In the genomic region with DNA sequence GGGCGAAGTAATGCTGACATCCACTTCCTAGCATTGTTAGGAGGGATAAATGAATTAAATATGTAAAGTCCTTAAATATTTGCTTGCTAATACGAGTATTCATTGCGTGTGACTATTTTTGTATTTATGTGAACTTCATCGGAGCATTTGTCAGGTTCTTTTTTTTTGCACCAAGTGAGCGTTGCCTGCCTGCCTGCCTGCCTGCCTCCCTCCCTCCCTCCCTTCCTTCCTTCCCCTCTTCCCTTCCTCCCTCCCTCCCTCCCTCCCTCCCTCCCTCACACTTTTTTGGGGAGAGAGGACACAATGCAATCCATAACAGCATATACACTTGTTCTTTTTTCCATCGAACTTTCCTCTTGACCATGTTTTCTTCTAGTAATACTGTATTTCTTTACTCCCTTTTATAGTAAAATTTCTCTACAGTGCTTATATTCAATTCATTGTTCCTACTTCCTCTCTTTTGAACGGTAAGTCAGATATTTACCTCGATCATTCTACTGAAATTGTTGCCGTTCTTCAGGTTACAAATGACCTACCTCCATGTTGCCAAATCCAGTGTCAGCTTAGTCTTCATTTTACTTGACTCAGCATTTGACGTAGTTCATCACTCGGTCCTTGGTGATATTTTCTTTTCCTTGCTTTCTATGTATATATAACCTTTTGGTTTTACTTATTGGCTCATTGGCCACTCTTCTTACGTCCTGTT, we compare ENCODE assay signal across 1 cellular context.
TF ChIP-seq lines count a peak whose summit lies in the region.

No MANE protein-coding gene starts in this region.

TF ChIP-seq in GM12878, 131 proteins besides CTCF, POLR2A, EP300 and RAD21 (continued from another document):
- TF ChIP-seq, protein P1, sequence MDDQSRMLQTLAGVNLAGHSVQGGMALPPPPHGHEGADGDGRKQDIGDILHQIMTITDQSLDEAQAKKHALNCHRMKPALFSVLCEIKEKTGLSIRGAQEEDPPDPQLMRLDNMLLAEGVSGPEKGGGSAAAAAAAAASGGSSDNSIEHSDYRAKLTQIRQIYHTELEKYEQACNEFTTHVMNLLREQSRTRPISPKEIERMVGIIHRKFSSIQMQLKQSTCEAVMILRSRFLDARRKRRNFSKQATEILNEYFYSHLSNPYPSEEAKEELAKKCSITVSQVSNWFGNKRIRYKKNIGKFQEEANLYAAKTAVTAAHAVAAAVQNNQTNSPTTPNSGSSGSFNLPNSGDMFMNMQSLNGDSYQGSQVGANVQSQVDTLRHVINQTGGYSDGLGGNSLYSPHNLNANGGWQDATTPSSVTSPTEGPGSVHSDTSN (IDR thresholded peaks at IDR 0.05; ENCODE audit: insufficient replicate concordance, low read depth, low read length): no peak
- no peak for TF ChIP-seq CEBPB (IDR thresholded peaks at IDR 0.05; ENCODE audit: borderline replicate concordance in 1 of 2, low read depth in 2 of 2, low read length in 2 of 2)
- no peak for TF ChIP-seq NR2F1 (conservative IDR thresholded peaks at IDR 0.05)
- no peak for TF ChIP-seq ZZZ3 (IDR thresholded peaks at IDR 0.05; ENCODE audit: control insufficient read depth, insufficient read length, low read depth)
- TF ChIP-seq KAT2A (conservative IDR thresholded peaks at IDR 0.05; ENCODE audit: control insufficient read depth, low read depth, low read length): no peak
- TF ChIP-seq MEF2B (IDR thresholded peaks at IDR 0.05; ENCODE audit: partially characterized antibody, poor library complexity, severe bottlenecking): no peak
- TF ChIP-seq RBBP5 (conservative IDR thresholded peaks at IDR 0.05): no peak
- TF ChIP-seq PAX5 (IDR thresholded peaks at IDR 0.05; ENCODE audit: borderline replicate concordance, low read depth, low read length): no peak
- TF ChIP-seq FOXK2 (IDR thresholded peaks at IDR 0.05): no peak
- TF ChIP-seq, protein P2, sequence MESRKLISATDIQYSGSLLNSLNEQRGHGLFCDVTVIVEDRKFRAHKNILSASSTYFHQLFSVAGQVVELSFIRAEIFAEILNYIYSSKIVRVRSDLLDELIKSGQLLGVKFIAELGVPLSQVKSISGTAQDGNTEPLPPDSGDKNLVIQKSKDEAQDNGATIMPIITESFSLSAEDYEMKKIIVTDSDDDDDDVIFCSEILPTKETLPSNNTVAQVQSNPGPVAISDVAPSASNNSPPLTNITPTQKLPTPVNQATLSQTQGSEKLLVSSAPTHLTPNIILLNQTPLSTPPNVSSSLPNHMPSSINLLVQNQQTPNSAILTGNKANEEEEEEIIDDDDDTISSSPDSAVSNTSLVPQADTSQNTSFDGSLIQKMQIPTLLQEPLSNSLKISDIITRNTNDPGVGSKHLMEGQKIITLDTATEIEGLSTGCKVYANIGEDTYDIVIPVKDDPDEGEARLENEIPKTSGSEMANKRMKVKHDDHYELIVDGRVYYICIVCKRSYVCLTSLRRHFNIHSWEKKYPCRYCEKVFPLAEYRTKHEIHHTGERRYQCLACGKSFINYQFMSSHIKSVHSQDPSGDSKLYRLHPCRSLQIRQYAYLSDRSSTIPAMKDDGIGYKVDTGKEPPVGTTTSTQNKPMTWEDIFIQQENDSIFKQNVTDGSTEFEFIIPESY (IDR thresholded peaks at IDR 0.05): no peak
- no peak for TF ChIP-seq RAD51 (IDR thresholded peaks at IDR 0.05)
